In genomic region chr9:79633558-79633957, GRCh38 we compare ENCODE assay signal across 1 cellular context.
TF ChIP-seq lines count a peak whose summit lies in the region.

No MANE protein-coding gene starts in this region.

TF ChIP-seq in GM23338, 12 proteins besides CTCF, POLR2A, EP300 and RAD21:
- no peak for TF ChIP-seq JUNB (IDR thresholded peaks at IDR 0.05; ENCODE audit: unreplicated experiment)
- no peak for TF ChIP-seq NANOG (IDR thresholded peaks at IDR 0.05; ENCODE audit: borderline replicate concordance)
- no peak for TF ChIP-seq EZH2 (IDR thresholded peaks at IDR 0.05; ENCODE audit: low read depth, unreplicated experiment)
- TF ChIP-seq, protein P1, sequence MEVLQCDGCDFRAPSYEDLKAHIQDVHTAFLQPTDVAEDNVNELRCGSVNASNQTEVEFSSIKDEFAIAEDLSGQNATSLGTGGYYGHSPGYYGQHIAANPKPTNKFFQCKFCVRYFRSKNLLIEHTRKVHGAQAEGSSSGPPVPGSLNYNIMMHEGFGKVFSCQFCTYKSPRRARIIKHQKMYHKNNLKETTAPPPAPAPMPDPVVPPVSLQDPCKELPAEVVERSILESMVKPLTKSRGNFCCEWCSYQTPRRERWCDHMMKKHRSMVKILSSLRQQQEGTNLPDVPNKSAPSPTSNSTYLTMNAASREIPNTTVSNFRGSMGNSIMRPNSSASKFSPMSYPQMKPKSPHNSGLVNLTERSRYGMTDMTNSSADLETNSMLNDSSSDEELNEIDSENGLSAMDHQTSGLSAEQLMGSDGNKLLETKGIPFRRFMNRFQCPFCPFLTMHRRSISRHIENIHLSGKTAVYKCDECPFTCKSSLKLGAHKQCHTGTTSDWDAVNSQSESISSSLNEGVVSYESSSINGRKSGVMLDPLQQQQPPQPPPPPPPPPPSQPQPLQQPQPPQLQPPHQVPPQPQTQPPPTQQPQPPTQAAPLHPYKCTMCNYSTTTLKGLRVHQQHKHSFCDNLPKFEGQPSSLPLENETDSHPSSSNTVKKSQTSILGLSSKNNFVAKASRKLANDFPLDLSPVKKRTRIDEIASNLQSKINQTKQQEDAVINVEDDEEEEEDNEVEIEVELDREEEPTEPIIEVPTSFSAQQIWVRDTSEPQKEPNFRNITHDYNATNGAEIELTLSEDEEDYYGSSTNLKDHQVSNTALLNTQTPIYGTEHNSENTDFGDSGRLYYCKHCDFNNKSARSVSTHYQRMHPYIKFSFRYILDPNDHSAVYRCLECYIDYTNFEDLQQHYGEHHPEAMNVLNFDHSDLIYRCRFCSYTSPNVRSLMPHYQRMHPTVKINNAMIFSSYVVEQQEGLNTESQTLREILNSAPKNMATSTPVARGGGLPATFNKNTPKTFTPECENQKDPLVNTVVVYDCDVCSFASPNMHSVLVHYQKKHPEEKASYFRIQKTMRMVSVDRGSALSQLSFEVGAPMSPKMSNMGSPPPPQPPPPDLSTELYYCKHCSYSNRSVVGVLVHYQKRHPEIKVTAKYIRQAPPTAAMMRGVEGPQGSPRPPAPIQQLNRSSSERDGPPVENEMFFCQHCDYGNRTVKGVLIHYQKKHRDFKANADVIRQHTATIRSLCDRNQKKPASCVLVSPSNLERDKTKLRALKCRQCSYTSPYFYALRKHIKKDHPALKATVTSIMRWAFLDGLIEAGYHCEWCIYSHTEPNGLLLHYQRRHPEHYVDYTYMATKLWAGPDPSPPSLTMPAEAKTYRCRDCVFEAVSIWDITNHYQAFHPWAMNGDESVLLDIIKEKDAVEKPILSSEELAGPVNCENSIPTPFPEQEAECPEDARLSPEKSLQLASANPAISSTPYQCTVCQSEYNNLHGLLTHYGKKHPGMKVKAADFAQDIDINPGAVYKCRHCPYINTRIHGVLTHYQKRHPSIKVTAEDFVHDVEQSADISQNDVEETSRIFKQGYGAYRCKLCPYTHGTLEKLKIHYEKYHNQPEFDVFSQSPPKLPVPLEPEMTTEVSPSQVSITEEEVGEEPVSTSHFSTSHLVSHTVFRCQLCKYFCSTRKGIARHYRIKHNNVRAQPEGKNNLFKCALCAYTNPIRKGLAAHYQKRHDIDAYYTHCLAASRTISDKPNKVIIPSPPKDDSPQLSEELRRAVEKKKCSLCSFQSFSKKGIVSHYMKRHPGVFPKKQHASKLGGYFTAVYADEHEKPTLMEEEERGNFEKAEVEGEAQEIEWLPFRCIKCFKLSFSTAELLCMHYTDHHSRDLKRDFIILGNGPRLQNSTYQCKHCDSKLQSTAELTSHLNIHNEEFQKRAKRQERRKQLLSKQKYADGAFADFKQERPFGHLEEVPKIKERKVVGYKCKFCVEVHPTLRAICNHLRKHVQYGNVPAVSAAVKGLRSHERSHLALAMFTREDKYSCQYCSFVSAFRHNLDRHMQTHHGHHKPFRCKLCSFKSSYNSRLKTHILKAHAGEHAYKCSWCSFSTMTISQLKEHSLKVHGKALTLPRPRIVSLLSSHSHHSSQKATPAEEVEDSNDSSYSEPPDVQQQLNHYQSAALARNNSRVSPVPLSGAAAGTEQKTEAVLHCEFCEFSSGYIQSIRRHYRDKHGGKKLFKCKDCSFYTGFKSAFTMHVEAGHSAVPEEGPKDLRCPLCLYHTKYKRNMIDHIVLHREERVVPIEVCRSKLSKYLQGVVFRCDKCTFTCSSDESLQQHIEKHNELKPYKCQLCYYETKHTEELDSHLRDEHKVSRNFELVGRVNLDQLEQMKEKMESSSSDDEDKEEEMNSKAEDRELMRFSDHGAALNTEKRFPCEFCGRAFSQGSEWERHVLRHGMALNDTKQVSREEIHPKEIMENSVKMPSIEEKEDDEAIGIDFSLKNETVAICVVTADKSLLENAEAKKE (CRISPR knock-in tag; IDR thresholded peaks at IDR 0.05): no peak
TF ChIP-seq in GM23338: peak in this region for 0.
